ENCODE assay signal across 1 cellular context in genomic region chr1:43011020-43011419, GRCh38.
TF ChIP-seq lines count a peak whose summit lies in the region.

No MANE protein-coding gene starts in this region.

TF ChIP-seq in K562, 482 proteins besides CTCF, POLR2A, EP300 and RAD21 (continued from another document):
- TF ChIP-seq USF2 (CRISPR knock-in tag; IDR thresholded peaks at IDR 0.05) (no peak), RNF2 (IDR thresholded peaks at IDR 0.05) (no peak), TAF7 (tag; IDR thresholded peaks at IDR 0.05) (no peak), ZNF3 (CRISPR knock-in tag; IDR thresholded peaks at IDR 0.05) (no peak), RERE (CRISPR knock-in tag; IDR thresholded peaks at IDR 0.05; ENCODE audit: borderline replicate concordance) (no peak), TCF3 (CRISPR knock-in tag; IDR thresholded peaks at IDR 0.05) (peak; percentile 65)
